13 cellular contexts compared by ENCODE assay signal in the genomic region with DNA sequence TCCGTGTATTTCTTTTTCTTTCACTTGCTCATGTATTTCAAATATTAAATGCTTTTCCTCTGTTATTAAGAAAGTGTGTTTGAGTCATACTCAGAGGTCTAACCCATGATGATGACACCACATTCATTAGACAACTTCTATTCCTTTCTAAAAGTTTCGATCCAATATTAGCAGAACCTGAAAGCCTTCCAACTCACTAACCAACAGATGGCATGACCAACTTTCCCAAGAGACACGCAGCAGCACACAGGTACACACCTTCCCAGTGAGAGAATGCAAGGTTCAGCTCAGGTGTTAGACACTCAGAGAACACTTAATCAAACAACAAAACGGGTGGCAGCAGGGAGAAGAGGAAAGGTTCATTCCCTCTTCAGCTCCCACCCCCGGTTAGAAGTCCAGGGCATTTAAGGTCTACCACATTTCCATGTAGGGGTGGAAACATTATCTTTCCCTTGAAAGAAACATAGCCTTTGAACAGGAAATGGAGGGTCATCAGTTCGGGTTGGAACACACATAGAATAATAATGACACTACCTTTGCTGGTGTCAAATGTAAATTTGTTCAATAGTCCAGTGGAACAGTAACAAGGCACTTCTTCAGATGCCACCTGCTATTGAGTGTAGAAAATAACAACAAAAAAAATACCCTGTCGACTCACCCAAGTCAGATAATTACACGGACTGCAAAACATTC.
A peak's percentile ranks its signal among the peaks of the same experiment; 100 is the strongest.
DNase-seq lines count a peak whose midpoint lies in the region; ATAC-seq, FAIRE-seq and TF ChIP-seq lines count a peak whose summit lies in the region.
"Had no signal": no experiment of that assay in that cellular context is flagged by ENCODE, and none has a peak within 500 bp of the region (broad histone marks: within the 10 kb centered on the region; RNA-seq: fewer than 3 reads in every experiment).

No MANE protein-coding gene starts in this region.

- no peaks in the 10 kb centered on the region for H3K36me3 Mint-ChIP-seq in activated CD8-positive, alpha-beta memory T cell treated with anti-CD3 and anti-CD28 coated beads, Interleukin-2, amount 10 ng/mL, durations not matched to agents 7 days and 5 days
- H3K36me3 Mint-ChIP-seq: memory B cell had no signal

- no peaks in the 10 kb centered on the region for H3K79me2 ChIP-seq in GM12878 (ENCODE audit: control insufficient read depth, insufficient read depth, low read length)
- H3K79me2 ChIP-seq: parathyroid adenoma had no signal

- peaks cover 8% of the 10 kb centered on the region for H3K4me1 ChIP-seq in HEK293 (ENCODE audit: control insufficient read depth, insufficient read depth, low read length)
- peaks cover 36% of the 10 kb centered on the region for H3K4me1 ChIP-seq in GM12878 (ENCODE audit: control insufficient read depth, insufficient read depth, low read length)
- H3K4me1 ChIP-seq: parathyroid adenoma had no signal

- no peak overlapping the region for H3K27ac Mint-ChIP-seq in activated CD8-positive, alpha-beta memory T cell treated with anti-CD3 and anti-CD28 coated beads, Interleukin-2, amount 10 ng/mL, durations not matched to agents 7 days and 5 days
- H3K27ac Mint-ChIP-seq: memory B cell had no signal

- no peak for TF ChIP-seq POLR2A in GM12878 (IDR thresholded peaks at IDR 0.05; ENCODE audit: low read depth, low read length)

- FAIRE-seq in GM12878 (lab: Jason Lieb, UNC): no peak

- SMC1A ChIA-PET in GM12878 (lab: Charles Lee; ENCODE audit: uncharacterized antibody, unreplicated experiment): interaction anchor here (0.7 to 3.3 kb wide), 14 partner anchors 10 to 710 kb away, joined by 3 to 25 read pairs (median 4); no protein-coding TSS in a partner anchor

- 0% methylated on average over 8 of the region's 8 CpGs for WGBS in GM12878 (ENCODE audit: insufficient coverage, insufficient replicate concordance, low lambda C conversion rate, missing lambda C conversion rate)

- H3K27ac ChIP-seq in HEK293 (ENCODE audit: extremely low read depth, low read depth, low read length): no peak overlapping the region
- peak overlapping the region; percentile 80 for H3K27ac ChIP-seq in GM12878 (ENCODE audit: control insufficient read depth, insufficient read depth)
- H3K27ac ChIP-seq: parathyroid adenoma, VCaP had no signal

- H3K4me2 ChIP-seq in GM12878 (ENCODE audit: control insufficient read depth, insufficient read depth): peak overlapping the region; percentile 60

- no peak overlapping the region for H3K4me3 ChIP-seq in HEK293 (ENCODE audit: low read depth, low read length)
- H3K4me3 ChIP-seq in GM12878: no peak overlapping the region

- in situ Hi-C loops in GM12878 (cut with MboI): loop anchor here (5.0 kb wide), 2 partner anchors 623 to 718 kb away; no protein-coding TSS in a partner anchor

- POLR2A ChIA-PET in HEK293 (lab: Yijun Ruan, JAX): no interaction called here
- POLR2A ChIA-PET in GM12878 (lab: Charles Lee): interaction anchor here (0.6 to 0.8 kb wide), 2 partner anchors 25 to 363 kb away, joined by 3 read pairs; no protein-coding TSS in a partner anchor

- H3K4me1 Mint-ChIP-seq in activated CD8-positive, alpha-beta memory T cell treated with anti-CD3 and anti-CD28 coated beads, Interleukin-2, amount 10 ng/mL, durations not matched to agents 7 days and 5 days: peaks cover 16% of the 10 kb centered on the region

- no peak for TF ChIP-seq CTCF in HEK293 (tag by site-specific recombination; IDR thresholded peaks at IDR 0.05)
- TF ChIP-seq CTCF in GM12878 (IDR thresholded peaks at IDR 0.05 in 2 of 3, conservative IDR thresholded peaks at IDR 0.05 in 1 of 3; ENCODE audit: control insufficient read depth in 2 of 3, extremely low read depth in 1 of 3, insufficient read depth in 1 of 3, low read depth in 3 of 3, low read length in 3 of 3): no peak

- no peak for TF ChIP-seq RAD21 in GM12878 (IDR thresholded peaks at IDR 0.05; ENCODE audit: insufficient read depth, low read depth, low read length)

- no peak overlapping the region for H3K4me3 Mint-ChIP-seq in activated CD8-positive, alpha-beta memory T cell treated with anti-CD3 and anti-CD28 coated beads, Interleukin-2, amount 10 ng/mL, durations not matched to agents 7 days and 5 days
- H3K4me3 Mint-ChIP-seq: memory B cell had no signal

- RAD21 ChIA-PET in GM12878 (lab: Charles Lee; ENCODE audit: unreplicated experiment): interaction anchor here (0.6 to 3.3 kb wide), 11 partner anchors 12 to 608 kb away, joined by 3 to 13 read pairs (median 4); no protein-coding TSS in a partner anchor

- H3K9me3 ChIP-seq in HEK293 (ENCODE audit: control insufficient read depth, insufficient read depth, low read depth, low read length): no peaks in the 10 kb centered on the region
- H3K9me3 ChIP-seq in GM12878 (replicated peaks; ENCODE audit: control insufficient read depth, insufficient read depth, low read length): no peaks in the 10 kb centered on the region; the same call in 2 of the 3 replicates

- H4K20me1 ChIP-seq in GM12878 (ENCODE audit: control insufficient read depth, insufficient read depth): no peaks in the 10 kb centered on the region

- H3K36me3 ChIP-seq in HEK293 (ENCODE audit: control insufficient read depth in 2 of 2, insufficient read depth in 1 of 2, low read length in 2 of 2) (no peaks in the 10 kb centered on the region), GM12878 (ENCODE audit: control insufficient read depth in 2 of 2, insufficient read depth in 2 of 2, low read length in 1 of 2) (no peaks in the 10 kb centered on the region)

- ATAC-seq in GM18519 (IDR thresholded peaks at IDR 0.05; ENCODE audit: low FRiP score, unreplicated experiment) (peak; percentile 34), GM12878 (peak; percentile 69)
- no peak for ATAC-seq in activated CD8-positive, alpha-beta memory T cell treated with anti-CD3 and anti-CD28 coated beads, Interleukin-2, amount 10 ng/mL, durations not matched to agents 7 days and 5 days

- 0 out of 2 replicates have a peak overlapping the region, but pooled peaks have one; percentile 13 for H3K9ac ChIP-seq in GM12878 (ENCODE audit: control insufficient read depth, insufficient read depth, low read length)
- H3K9ac ChIP-seq: parathyroid adenoma had no signal

- intact Hi-C loops in GM12878 (cut with micrococcal nuclease; ENCODE audit: unreplicated experiment): loop anchor here (1.0 to 10.0 kb wide), 7 partner anchors 12 to 718 kb away; no protein-coding TSS in a partner anchor

- no peaks in the 10 kb centered on the region for H3K9me3 Mint-ChIP-seq in activated CD8-positive, alpha-beta memory T cell treated with anti-CD3 and anti-CD28 coated beads, Interleukin-2, amount 10 ng/mL, durations not matched to agents 7 days and 5 days (ENCODE audit: low read depth)
- H3K9me3 Mint-ChIP-seq: memory B cell had no signal

- TF ChIP-seq EP300 in GM12878 (IDR thresholded peaks at IDR 0.05; ENCODE audit: borderline replicate concordance in 1 of 2, control insufficient read depth in 1 of 2, low read depth in 2 of 2, low read length in 2 of 2): peak in 1 of 2 experiments; percentile 44; a peak in 1 of 4 replicates

- no peak overlapping the region for H2AFZ ChIP-seq in GM12878 (ENCODE audit: control insufficient read depth, low read depth, low read length)
- H2AFZ ChIP-seq: parathyroid adenoma had no signal

- CTCF ChIA-PET in HEK293 (lab: Yijun Ruan, JAX) (interaction anchor here (0.5 kb wide), 1 partner anchor 94 kb away, joined by 4 read pairs; no protein-coding TSS in a partner anchor), GM12878 (lab: Yijun Ruan, JAX) (interaction anchor here (0.6 to 4.0 kb wide), 7 partner anchors 9 to 623 kb away, joined by 3 to 27 read pairs (median 4); no protein-coding TSS in a partner anchor)
- CTCF ChIA-PET in activated CD8-positive, alpha-beta memory T cell treated with anti-CD3 and anti-CD28 coated beads, Interleukin-2, amount 10 ng/mL, durations not matched to agents 7 days and 5 days (lab: Charles Lee): interaction anchor here (2.5 kb wide), 1 partner anchor 10 kb away, joined by 8 read pairs; no protein-coding TSS in a partner anchor

- H3K27me3 Mint-ChIP-seq in activated CD8-positive, alpha-beta memory T cell treated with anti-CD3 and anti-CD28 coated beads, Interleukin-2, amount 10 ng/mL, durations not matched to agents 7 days and 5 days: no peaks in the 10 kb centered on the region

- peak; percentile 94 for DNase-seq in GM12878 (ENCODE audit: low read depth, low spot score)
- DNase-seq in myocyte (ENCODE audit: low read depth): peak; percentile 4
- DNase-seq in activated CD8-positive, alpha-beta memory T cell treated with anti-CD3 and anti-CD28 coated beads, Interleukin-2, amount 10 ng/mL, durations not matched to agents 7 days and 5 days: no peak
- no peak for DNase-seq in KG1 (lab: John Stamatoyannopoulos, UW)
- no peak for DNase-seq in GOT3 (lab: John Stamatoyannopoulos, UW)
- no peak for DNase-seq in ureter (ENCODE audit: low spot score)
- DNase-seq: Calu3, NCI-H510A treated with DMSO at 0.1 percent for 48 hours had no signal

- no peaks in the 10 kb centered on the region for H3K27me3 ChIP-seq in GM12878 (replicated peaks in 1 of 2; ENCODE audit: control insufficient read depth in 2 of 2, insufficient read depth in 2 of 2, low read length in 1 of 2)

- BruUV-seq in GM12878 (replicated peaks; lab: Mats Ljungman, UMichigan): no TSS peak

TF ChIP-seq in HEK293, 187 proteins besides CTCF, POLR2A, EP300 and RAD21 (continues in another document):
- TF ChIP-seq ZBTB20 (tag by site-specific recombination; IDR thresholded peaks at IDR 0.05): no peak
- TF ChIP-seq REPIN1 (tag by site-specific recombination; IDR thresholded peaks at IDR 0.05; ENCODE audit: low read depth): no peak

TF ChIP-seq in GM12878, 131 proteins besides CTCF, POLR2A, EP300 and RAD21 (continues in another document):
- TF ChIP-seq IRF4 (IDR thresholded peaks at IDR 0.05; ENCODE audit: low read depth, low read length): 0 out of 2 replicates have a peak, but pooled peaks have one; percentile 20
- no peak for TF ChIP-seq NFXL1 (IDR thresholded peaks at IDR 0.05; ENCODE audit: borderline replicate concordance)
- no peak for TF ChIP-seq KDM1A (IDR thresholded peaks at IDR 0.05; ENCODE audit: borderline replicate concordance)
- peak; percentile 66; the same call in 1 of the 2 replicates for TF ChIP-seq TCF12 (IDR thresholded peaks at IDR 0.05; ENCODE audit: low read depth, low read length)
- no peak for TF ChIP-seq TCF7 (IDR thresholded peaks at IDR 0.05; ENCODE audit: borderline replicate concordance)
- no peak for TF ChIP-seq FOXM1 (IDR thresholded peaks at IDR 0.05; ENCODE audit: low read depth, low read length)
- TF ChIP-seq ATF7 (IDR thresholded peaks at IDR 0.05; ENCODE audit: low read depth): peak; percentile 66
- no peak for TF ChIP-seq ZZZ3 (IDR thresholded peaks at IDR 0.05; ENCODE audit: control insufficient read depth, insufficient read length, low read depth)
- TF ChIP-seq SPI1 (IDR thresholded peaks at IDR 0.05; ENCODE audit: borderline replicate concordance, insufficient read depth, low read depth, low read length): no peak
- no peak for TF ChIP-seq ZNF274 (IDR thresholded peaks at IDR 0.05; ENCODE audit: insufficient read depth, insufficient read length)
- peak; percentile 72 for TF ChIP-seq MTA2 (IDR thresholded peaks at IDR 0.05; ENCODE audit: low read depth)
- TF ChIP-seq SMC3 (IDR thresholded peaks at IDR 0.05; ENCODE audit: borderline replicate concordance, low read length): peak; percentile 17; the same call in 1 of the 2 replicates

Comparison
In these comparisons a context has a peak if more than half of its experiments do, and no peak if none do; other contexts are left out.
1. DNase-seq: peak in GM12878 (single experiment) and myocyte (single experiment); none in activated CD8-positive, alpha-beta memory T cell treated with anti-CD3 and anti-CD28 coated beads, Interleukin-2, amount 10 ng/mL, durations not matched to agents 7 days and 5 days (single experiment), KG1 (single experiment), GOT3 (single experiment) and ureter (single experiment).